In genomic region chr1:153882296-153882912, GRCh38 we compare ENCODE assay signal across 14 cellular contexts.
DNase-seq lines count a peak whose midpoint lies in the region; ATAC-seq, FAIRE-seq and TF ChIP-seq lines count a peak whose summit lies in the region.
"Had no signal": no experiment of that assay in that cellular context is flagged by ENCODE, and none has a peak within 500 bp of the region (broad histone marks: within the 10 kb centered on the region; RNA-seq: fewer than 3 reads in every experiment).

No MANE protein-coding gene starts in this region.

- TF ChIP-seq POLR2A in H54 (IDR thresholded peaks at IDR 0.05; ENCODE audit: low read depth, low read length), result no peak

- H3K4me3 ChIP-seq in BLaER1, result no peak overlapping the region
- H3K4me3 ChIP-seq in HUES48 (ENCODE audit: low read depth, low read length), result no peak overlapping the region
- H3K4me3 ChIP-seq in brain microvascular endothelial cell (ENCODE audit: low read depth, low read length), result no peak overlapping the region
- no peak overlapping the region for H3K4me3 ChIP-seq in neutrophil (ENCODE audit: low read depth in 1 of 2, low read length in 1 of 2)

- no peaks in the 10 kb centered on the region for H3K9me3 Mint-ChIP-seq in activated T-cell treated with anti-CD3 and anti-CD28 coated beads, Interleukin-2, amount 50 U/mL, for 24 hours
- H3K9me3 Mint-ChIP-seq: CD8-positive, alpha-beta memory T cell had no signal

- H3K27ac ChIP-seq in BLaER1 (peak overlapping the region; percentile 63; the same call in 1 of the 2 replicates), HUES48 (ENCODE audit: low read depth, low read length) (peak overlapping the region; percentile 44), brain microvascular endothelial cell (peak overlapping the region; percentile 54), neutrophil (peak overlapping the region; percentile 3)

- H3K36me3 Mint-ChIP-seq in activated T-cell treated with anti-CD3 and anti-CD28 coated beads, Interleukin-2, amount 50 U/mL, for 24 hours (ENCODE audit: low read depth), result peaks cover 32% of the 10 kb centered on the region

- H3K27me3 ChIP-seq in BLaER1 (no peaks in the 10 kb centered on the region), HUES48 (ENCODE audit: control insufficient read depth, insufficient read depth, low read length) (no peaks in the 10 kb centered on the region), brain microvascular endothelial cell (replicated peaks) (no peaks in the 10 kb centered on the region), neutrophil (no peaks in the 10 kb centered on the region)
- H3K27me3 ChIP-seq: gastroesophageal sphincter had no signal

- H3K9ac ChIP-seq in BLaER1, result peak overlapping the region; percentile 70; the same call in 1 of the 2 replicates
- H3K9ac ChIP-seq in HUES48 (ENCODE audit: low read depth, low read length), result no peak overlapping the region

- H3K4me1 Mint-ChIP-seq in activated T-cell treated with anti-CD3 and anti-CD28 coated beads, Interleukin-2, amount 50 U/mL, for 24 hours (ENCODE audit: low read depth), result peaks cover 29% of the 10 kb centered on the region

- no peak for DNase-seq in brain microvascular endothelial cell
- no peak for DNase-seq in H54 (ENCODE audit: insufficient read length, low spot score)
- DNase-seq in hepatic stellate cell (ENCODE audit: low spot score), result no peak
- DNase-seq in activated T-cell treated with anti-CD3 and anti-CD28 coated beads, Interleukin-2, amount 50 U/mL, for 24 hours, result no peak
- DNase-seq: activated CD4-positive, CD25-positive, alpha-beta regulatory T cell treated with anti-CD3 and anti-CD28 coated beads, Interleukin-2, amount 50 U/mL, for 72 hours; activated T-cell treated with anti-CD3 and anti-CD28 coated beads, Interleukin-2, amount 50 U/mL, for 1 hour; CD8-positive, alpha-beta memory T cell; kidney; SW 1271 had no signal

- FAIRE-seq in H54 (lab: Jason Lieb, UNC), result no peak
- FAIRE-seq: kidney had no signal

- no peaks in the 10 kb centered on the region for H3K9me3 ChIP-seq in BLaER1
- H3K9me3 ChIP-seq in HUES48 (ENCODE audit: control insufficient read depth, insufficient read depth, low read length), result no peaks in the 10 kb centered on the region
- H3K9me3 ChIP-seq in neutrophil, result no peaks in the 10 kb centered on the region
- H3K9me3 ChIP-seq: gastroesophageal sphincter had no signal

- H4K20me1 ChIP-seq in BLaER1, result peaks cover 98% of the 10 kb centered on the region

- no peak overlapping the region for H3K4me3 Mint-ChIP-seq in activated T-cell treated with anti-CD3 and anti-CD28 coated beads, Interleukin-2, amount 50 U/mL, for 24 hours

- no peak overlapping the region for H3K27ac Mint-ChIP-seq in activated T-cell treated with anti-CD3 and anti-CD28 coated beads, Interleukin-2, amount 50 U/mL, for 24 hours

- H3K36me3 ChIP-seq in BLaER1 (peaks cover 27% of the 10 kb centered on the region), HUES48 (ENCODE audit: control insufficient read depth, insufficient read depth, low read length) (peaks cover under 1% of the 10 kb centered on the region; the same call in 1 of the 2 replicates), brain microvascular endothelial cell (replicated peaks) (no peaks in the 10 kb centered on the region), neutrophil (peaks cover 5% of the 10 kb centered on the region)
- H3K36me3 ChIP-seq: gastroesophageal sphincter had no signal

- peaks cover 70% of the 10 kb centered on the region for H3K4me1 ChIP-seq in BLaER1
- H3K4me1 ChIP-seq in HUES48 (ENCODE audit: control insufficient read depth, insufficient read depth, low read length), result peaks cover 22% of the 10 kb centered on the region
- H3K4me1 ChIP-seq in neutrophil (ENCODE audit: control insufficient read depth in 1 of 2, insufficient read depth in 1 of 2, low read depth in 1 of 2, low read length in 1 of 2), result peaks cover 0 to 5% of the 10 kb centered on the region in 2 experiments

- TF ChIP-seq CTCF in brain microvascular endothelial cell (IDR thresholded peaks at IDR 0.05; ENCODE audit: low read depth, low read length, missing control alignments) (no peak), neutrophil (IDR thresholded peaks at IDR 0.05) (no peak)

- no peak for ATAC-seq in GM18498 (IDR thresholded peaks at IDR 0.05; ENCODE audit: unreplicated experiment)
- ATAC-seq: gastroesophageal sphincter had no signal

- in situ Hi-C loops in brain microvascular endothelial cell (cut with HindIII; ENCODE audit: low pct_ligation_motif_present, low sequenced_read_pairs), result no loop called here

- peak overlapping the region; percentile 80 for H3K4me2 ChIP-seq in BLaER1

- no peaks in the 10 kb centered on the region for H3K27me3 Mint-ChIP-seq in activated T-cell treated with anti-CD3 and anti-CD28 coated beads, Interleukin-2, amount 50 U/mL, for 24 hours
- H3K27me3 Mint-ChIP-seq: CD8-positive, alpha-beta memory T cell had no signal

Comparison
In these comparisons a context has a peak if more than half of its experiments do, and no peak if none do; other contexts are left out.
1. H3K27ac ChIP-seq: peak in every context shown above with its lines; median percentile 63 in BLaER1; 54 in brain microvascular endothelial cell; 44 in HUES48; 3 in neutrophil.